In the genomic region with DNA sequence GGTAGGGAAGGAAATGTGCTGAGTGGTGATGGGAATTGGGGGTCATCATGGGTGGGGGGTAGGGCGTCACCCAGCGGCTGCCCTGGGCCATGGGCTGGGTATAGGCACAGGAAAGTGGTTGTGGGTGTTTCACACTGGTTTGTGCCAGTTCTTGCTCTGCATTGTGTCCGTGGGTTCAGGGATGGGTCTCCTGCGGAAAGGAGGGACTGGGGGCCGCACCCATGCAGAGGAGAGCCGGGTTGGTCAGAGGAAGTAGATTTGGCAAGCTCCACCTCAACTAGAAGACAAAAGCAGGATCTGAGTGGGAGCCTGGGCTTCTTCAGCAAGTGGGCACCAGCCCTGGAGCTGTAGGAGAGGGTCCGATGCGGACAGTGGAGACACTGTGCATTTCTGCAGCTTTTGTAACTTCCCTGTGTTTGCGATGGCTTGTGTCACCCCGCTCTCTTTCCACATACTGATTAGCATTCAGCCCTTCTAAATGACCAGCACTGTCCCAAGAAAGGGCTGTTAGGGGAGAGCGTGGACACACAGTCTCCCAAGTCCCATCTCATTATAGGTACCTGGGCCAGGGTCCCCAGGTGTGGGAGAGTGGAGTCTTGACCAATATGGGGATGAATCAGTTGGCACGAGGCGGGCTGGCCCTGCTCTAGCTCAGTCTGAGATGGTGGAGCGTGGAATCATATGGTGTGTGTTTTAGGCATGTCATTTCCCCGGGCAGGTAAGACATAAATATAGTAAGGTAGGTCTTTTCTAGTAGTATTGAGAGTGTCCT, we compare ENCODE assay signal across 8 cellular contexts.
DNase-seq lines count a peak whose midpoint lies in the region; ATAC-seq and TF ChIP-seq lines count a peak whose summit lies in the region.

No MANE protein-coding gene starts in this region.

- ATAC-seq in HG02678 (IDR thresholded peaks at IDR 0.05; ENCODE audit: unreplicated experiment) (no peak), HG03095 (IDR thresholded peaks at IDR 0.05; ENCODE audit: unreplicated experiment) (no peak)

- peaks cover 35% of the 10 kb centered on the region for H3K4me1 ChIP-seq in BE2C
- peaks cover 25 to 67% of the 10 kb centered on the region in 2 donors for H3K4me1 ChIP-seq in ascending aorta
- peaks cover 79% of the 10 kb centered on the region for H3K4me1 ChIP-seq in mononuclear cell (ENCODE audit: insufficient read depth, low read length)

- intact Hi-C loops in ascending aorta (cut with DNase I), result loop anchor here (2.0 to 10.0 kb wide), 4 partner anchors 50 to 190 kb away; no protein-coding TSS in a partner anchor

- H3K9me3 ChIP-seq in BE2C (no peaks in the 10 kb centered on the region), ascending aorta (no peaks in the 10 kb centered on the region), mononuclear cell (ENCODE audit: low read depth, low read length) (no peaks in the 10 kb centered on the region)

- H3K4me3 ChIP-seq in BE2C (ENCODE audit: low read depth, low read length) (peak overlapping the region; percentile 90), ascending aorta (peak overlapping the region; percentile 78 to 86), mononuclear cell (ENCODE audit: low read length) (peak overlapping the region; percentile 65)

- TF ChIP-seq CTCF in BE2C (IDR thresholded peaks at IDR 0.05; ENCODE audit: low read depth, low read length) (no peak), ascending aorta (IDR thresholded peaks at IDR 0.05) (no peak)

- peak overlapping the region; percentile 97 to 99 for H3K27ac ChIP-seq in ascending aorta

- no peaks in the 10 kb centered on the region for H3K27me3 ChIP-seq in BE2C
- no peaks in the 10 kb centered on the region for H3K27me3 ChIP-seq in ascending aorta
- H3K27me3 ChIP-seq in mononuclear cell (ENCODE audit: insufficient read depth, low read length), result no peaks in the 10 kb centered on the region

- H3K36me3 ChIP-seq in BE2C, result no peaks in the 10 kb centered on the region
- H3K36me3 ChIP-seq in ascending aorta, result no peaks in the 10 kb centered on the region

- DNase-seq in BE2C, result no peak
- peak; percentile 65 for DNase-seq in HT1080 (ENCODE audit: low read depth)
- peak in 1 of 2 donors; percentile 72 for DNase-seq in ascending aorta (ENCODE audit: low spot score in 2 of 2)
- DNase-seq in SHP77 (lab: John Stamatoyannopoulos, UW), result no peak
- DNase-seq in putamen (ENCODE audit: low spot score), result no peak
